ENCODE assay signal across 20 cellular contexts in genomic region chr12:110896559-110896958, GRCh38. TPM values are rescaled to one million over a fixed set of nuclear protein-coding genes. Genes with fewer than 3 reads are reported as not detected.
"Had no signal": no experiment of that assay in that cellular context is flagged by ENCODE, and none has a peak within 500 bp of the region (broad histone marks: within the 10 kb centered on the region; RNA-seq: fewer than 3 reads in every experiment).

No MANE protein-coding gene starts in this region.

- FAIRE-seq: astrocyte had no signal

- ATAC-seq: activated CD4-positive, alpha-beta T cell treated with anti-CD3 and anti-CD28 coated beads for 36 hours; activated CD8-positive, alpha-beta T cell treated with anti-CD3 and anti-CD28 coated beads for 36 hours; stimulated activated naive CD8-positive, alpha-beta T cell treated with anti-CD3 and anti-CD28 coated beads, Interleukin-15, amount 100 ng/mL, for 72 hours had no signal

- H3K9me3 ChIP-seq: thoracic aorta had no signal

- H3K27ac ChIP-seq: thoracic aorta, WERI-Rb-1 had no signal

- DNase-seq: activated CD4-positive, alpha-beta T cell treated with anti-CD3 and anti-CD28 coated beads for 36 hours; activated CD8-positive, alpha-beta memory T cell treated with anti-CD3 and anti-CD28 coated beads, Interleukin-2, amount 50 U/mL, for 4 hours; activated CD8-positive, alpha-beta T cell treated with anti-CD3 and anti-CD28 coated beads for 36 hours; caudate nucleus; cortex of kidney; effector memory CD4-positive, alpha-beta T cell; erythroblast; hypothalamus; nephron progenitor cell; stimulated activated CD4-positive, alpha-beta T cell treated with anti-CD3 and anti-CD28 coated beads, Interleukin-15, amount 100 ng/mL, for 24 hours; stimulated activated CD4-positive, alpha-beta T cell treated with anti-CD3 and anti-CD28 coated beads, Interleukin-4, amount 100 ng/mL, for 4 hours; stimulated activated naive CD8-positive, alpha-beta T cell treated with anti-CD3 and anti-CD28 coated beads, Interleukin-15, amount 100 ng/mL, for 72 hours; T-helper 1 cell; WERI-Rb-1 had no signal

- H3K36me3 ChIP-seq: thoracic aorta, WERI-Rb-1 had no signal

- H3K4me3 ChIP-seq: thoracic aorta had no signal

RNA-seq across cellular contexts. Expression of gene MYL2, which starts 23.8 kb away (rescaled TPM):
- total RNA-seq: activated CD4-positive, alpha-beta T cell treated with anti-CD3 and anti-CD28 coated beads for 36 hours; activated CD8-positive, alpha-beta T cell treated with anti-CD3 and anti-CD28 coated beads for 36 hours; astrocyte; glomerular endothelial cell; lung microvascular endothelial cell; osteocyte had no signal

RNA-seq across cellular contexts. Expression of gene CCDC63, which starts 49.8 kb away (rescaled TPM):
- total RNA-seq: activated CD4-positive, alpha-beta T cell treated with anti-CD3 and anti-CD28 coated beads for 36 hours; activated CD8-positive, alpha-beta T cell treated with anti-CD3 and anti-CD28 coated beads for 36 hours; glomerular endothelial cell; lung microvascular endothelial cell; osteocyte; thoracic aorta; ureter had no signal
